In genomic region chr16:80962879-80963278, GRCh38 we compare ENCODE assay signal across 27 cellular contexts.
"Had no signal": no experiment of that assay in that cellular context is flagged by ENCODE, and none has a peak within 500 bp of the region (broad histone marks: within the 10 kb centered on the region; RNA-seq: fewer than 3 reads in every experiment).

No MANE protein-coding gene starts in this region.

- H3K27me3 ChIP-seq: stomach, suprapubic skin, testis, thyroid gland, tibial artery, tibial nerve, transverse colon, upper lobe of left lung, upper lobe of right lung, uterus, vagina had no signal

- H3K4me1 ChIP-seq: stomach, suprapubic skin, testis, thyroid gland, tibial artery, tibial nerve, transverse colon, upper lobe of left lung, upper lobe of right lung, uterus, vagina had no signal

- ATAC-seq: stimulated activated effector memory CD8-positive, alpha-beta T cell treated with anti-CD3 and anti-CD28 coated beads, Interleukin-12 subunit alpha, Interleukin-12 subunit beta, amount 100 ng/mL, for 72 hours; stimulated activated memory B cell treated with anti-CD40 and anti-IgM and Interleukin-4, amounts not matched to agents 10 μg/mL and 1 μg/mL and 100 μg/mL, for 72 hours; stimulated activated naive B cell treated with anti-CD40 and anti-IgM and Interleukin-4, amounts not matched to agents 10 μg/mL and 1 μg/mL and 100 μg/mL, for 72 hours; stimulated activated naive CD8-positive, alpha-beta T cell treated with anti-CD3 and anti-CD28 coated beads, Interleukin-15, amount 100 ng/mL, for 72 hours; stimulated activated naive CD8-positive, alpha-beta T cell treated with anti-CD3 and anti-CD28 coated beads, Interleukin-15, Interleukin-2, amounts not matched to agents 100 U/mL and 50 U/mL, for 24 hours; upper lobe of right lung had no signal

- H3K36me3 ChIP-seq: stomach, suprapubic skin, thoracic aorta, thyroid gland, tibial nerve, transverse colon, upper lobe of left lung, upper lobe of right lung, uterus, vagina had no signal

- H3K4me3 ChIP-seq: stomach, suprapubic skin, testis, thoracic aorta, thyroid gland, tibial artery, tibial nerve, transverse colon, upper lobe of left lung, upper lobe of right lung, uterus, vagina had no signal

- DNase-seq: stimulated activated CD4-positive, alpha-beta T cell treated with anti-CD3 and anti-CD28 coated beads, Interleukin-2, amount 100 ng/mL, for 48 hours; stimulated activated CD4-positive, alpha-beta T cell treated with anti-CD3 and anti-CD28 coated beads, Interleukin-4, amount 100 ng/mL, for 1 hour; stimulated activated CD4-positive, alpha-beta T cell treated with anti-CD3 and anti-CD28 coated beads, Interleukin-4, amount 100 ng/mL, for 24 hours; stimulated activated CD4-positive, alpha-beta T cell treated with anti-CD3 and anti-CD28 coated beads, Interleukin-4, amount 100 ng/mL, for 4 hours; stimulated activated CD8-positive, alpha-beta memory T cell treated with anti-CD3 and anti-CD28 coated beads, Interleukin-4, amount 100 ng/mL, for 48 hours; stimulated activated naive B cell treated with anti-CD40 and anti-IgM and Interleukin-4, amounts not matched to agents 10 μg/mL and 1 μg/mL and 100 μg/mL, for 72 hours; stimulated activated naive CD4-positive, alpha-beta T cell; stimulated activated naive CD4-positive, alpha-beta T cell treated with Interleukin-2 at 50 U/mL for 16 hours; stimulated activated naive CD8-positive, alpha-beta T cell treated with anti-CD3 and anti-CD28 coated beads, Interleukin-15, amount 100 ng/mL, for 72 hours; stimulated activated naive CD8-positive, alpha-beta T cell treated with anti-CD3 and anti-CD28 coated beads, Interleukin-15, Interleukin-2, amounts not matched to agents 100 U/mL and 50 U/mL, for 24 hours; stomach; substantia nigra; testis; thyroid gland; tibial artery; transverse colon; trophoblast cell; upper lobe of left lung; upper lobe of right lung; uterus had no signal

- FAIRE-seq: urothelium cell line had no signal

- H3K9me3 ChIP-seq: testis, thyroid gland, upper lobe of right lung, vagina had no signal

- H3K27ac ChIP-seq: stomach, suprapubic skin, testis, thoracic aorta, thyroid gland, tibial artery, tibial nerve, transverse colon, upper lobe of left lung, upper lobe of right lung, uterus, vagina had no signal
